In genomic region chr13:98476106-98476505, GRCh38 we compare ENCODE assay signal across 10 cellular contexts.
DNase-seq lines count a peak whose midpoint lies in the region; ATAC-seq, FAIRE-seq and TF ChIP-seq lines count a peak whose summit lies in the region.
"Had no signal": no experiment of that assay in that cellular context is flagged by ENCODE, and none has a peak within 500 bp of the region (broad histone marks: within the 10 kb centered on the region; RNA-seq: fewer than 3 reads in every experiment).

No MANE protein-coding gene starts in this region.

- TF ChIP-seq EP300 in HepG2 (IDR thresholded peaks at IDR 0.05; ENCODE audit: low read depth in 2 of 2, low read length in 2 of 2), result no peak
- TF ChIP-seq EP300 in HepG2 (CRISPR knock-in tag; IDR thresholded peaks at IDR 0.05; ENCODE audit: borderline replicate concordance), result no peak

- ATAC-seq in Right ventricle myocardium superior (ENCODE audit: poor library complexity) (no peak), HG03354 (IDR thresholded peaks at IDR 0.05; ENCODE audit: poor library complexity, severe bottlenecking, unreplicated experiment) (peak; percentile 55), HepG2 (no peak)

- H3K27me3 ChIP-seq in left ventricle myocardium inferior (ENCODE audit: low read depth), result no peaks in the 10 kb centered on the region
- no peaks in the 10 kb centered on the region for H3K27me3 ChIP-seq in HepG2 (ENCODE audit: control insufficient read depth in 1 of 2, insufficient read depth in 2 of 2, low read length in 2 of 2)

- H3K36me3 ChIP-seq in left ventricle myocardium inferior (peaks cover 11% of the 10 kb centered on the region), HepG2 (replicated peaks in 1 of 2; ENCODE audit: control insufficient read depth in 1 of 2, insufficient read depth in 2 of 2, low read length in 2 of 2) (peaks cover 22 to 41% of the 10 kb centered on the region in 2 experiments)

- no peak overlapping the region for H3K9ac ChIP-seq in HepG2 (ENCODE audit: insufficient read depth, low read depth, low read length)

- POLR2A ChIA-PET in HepG2 (lab: Yijun Ruan, JAX), result no interaction called here

- DNase-seq in left ventricle myocardium inferior (no peak), Right ventricle myocardium superior (no peak), activated T-cell treated with anti-CD3 and anti-CD28 coated beads for 48 hours (ENCODE audit: low read depth) (peak; percentile 44), HepG2 (ENCODE audit: low spot score) (no peak), NCI-H1694 treated with DMSO at 0.1 percent for 48 hours (lab: John Stamatoyannopoulos, UW) (no peak), AG08395 (ENCODE audit: low spot score) (no peak)
- peak; percentile 67 for DNase-seq in stimulated activated naive CD4-positive, alpha-beta T cell treated with Interleukin-2 at 50 U/mL for 16 hours (lab: John Stamatoyannopoulos, UW)

- TF ChIP-seq POLR2A in HepG2 (IDR thresholded peaks at IDR 0.05; ENCODE audit: insufficient read depth in 1 of 2, low read depth in 2 of 2, low read length in 2 of 2), result no peak

- H3K4me3 ChIP-seq in left ventricle myocardium inferior (no peak overlapping the region), HepG2 (replicated peaks in 1 of 3; ENCODE audit: insufficient read depth in 1 of 3, low read depth in 2 of 3, low read length in 3 of 3) (no peak overlapping the region)

- TF ChIP-seq CTCF in left ventricle myocardium inferior (IDR thresholded peaks at IDR 0.05; ENCODE audit: borderline replicate concordance), result no peak
- no peak for TF ChIP-seq CTCF in HepG2 (CRISPR knock-in tag; IDR thresholded peaks at IDR 0.05)

- CTCF ChIA-PET in HepG2 (lab: Yijun Ruan, JAX; ENCODE audit: low intra/inter-chr PET ratio, low total read pairs), result no interaction called here

- no TSS peak for BruUV-seq in HepG2 (replicated peaks; lab: Mats Ljungman, UMichigan)

- 89% methylated on average over 4 of the region's 5 CpGs for WGBS in HepG2 (ENCODE audit: low lambda C conversion rate)

- FAIRE-seq in HepG2 (lab: Jason Lieb, UNC), result no peak
- FAIRE-seq: colon had no signal

- peaks cover 50% of the 10 kb centered on the region for H3K79me2 ChIP-seq in HepG2 (ENCODE audit: insufficient read depth, low read length)

- H3K4me2 ChIP-seq in HepG2 (ENCODE audit: low read depth, low read length), result no peak overlapping the region

- peaks cover 86% of the 10 kb centered on the region for H3K4me1 ChIP-seq in left ventricle myocardium inferior
- H3K4me1 ChIP-seq in HepG2 (ENCODE audit: insufficient read depth, low read length), result peaks cover 66% of the 10 kb centered on the region

- in situ Hi-C loops in HepG2 (cut with HindIII; ENCODE audit: extremely low pct_ligation_motif_present, low pct_unique_long_range_greater_than_20kb), result no loop called here

- H4K20me1 ChIP-seq in HepG2 (ENCODE audit: insufficient read depth, low read length), result peaks cover 24% of the 10 kb centered on the region; the same call in 1 of the 2 replicates

- intact Hi-C loops in left ventricle myocardium inferior (cut with micrococcal nuclease), result no loop called here
- intact Hi-C loops in Right ventricle myocardium superior (cut with DNase I), result no loop called here
- intact Hi-C loops in HepG2 (cut with micrococcal nuclease; ENCODE audit: unreplicated experiment), result no loop called here

- H3K9me3 ChIP-seq in left ventricle myocardium inferior (replicated peaks) (no peaks in the 10 kb centered on the region), HepG2 (ENCODE audit: low read length) (no peaks in the 10 kb centered on the region)

- no peak overlapping the region for H2AFZ ChIP-seq in HepG2 (ENCODE audit: low read length)

- no peak for TF ChIP-seq RAD21 in HepG2 (CRISPR knock-in tag; IDR thresholded peaks at IDR 0.05)

- peak overlapping the region; percentile 57 for H3K27ac ChIP-seq in left ventricle myocardium inferior (replicated peaks)
- H3K27ac ChIP-seq in HepG2 (ENCODE audit: extremely low read length, insufficient read depth, low read length), result peak overlapping the region; percentile 8
- H3K27ac ChIP-seq: C4-2B had no signal

TF ChIP-seq in HepG2, 621 proteins besides CTCF, POLR2A, EP300 and RAD21 (continues in another document):
- TF ChIP-seq, protein P1, sequence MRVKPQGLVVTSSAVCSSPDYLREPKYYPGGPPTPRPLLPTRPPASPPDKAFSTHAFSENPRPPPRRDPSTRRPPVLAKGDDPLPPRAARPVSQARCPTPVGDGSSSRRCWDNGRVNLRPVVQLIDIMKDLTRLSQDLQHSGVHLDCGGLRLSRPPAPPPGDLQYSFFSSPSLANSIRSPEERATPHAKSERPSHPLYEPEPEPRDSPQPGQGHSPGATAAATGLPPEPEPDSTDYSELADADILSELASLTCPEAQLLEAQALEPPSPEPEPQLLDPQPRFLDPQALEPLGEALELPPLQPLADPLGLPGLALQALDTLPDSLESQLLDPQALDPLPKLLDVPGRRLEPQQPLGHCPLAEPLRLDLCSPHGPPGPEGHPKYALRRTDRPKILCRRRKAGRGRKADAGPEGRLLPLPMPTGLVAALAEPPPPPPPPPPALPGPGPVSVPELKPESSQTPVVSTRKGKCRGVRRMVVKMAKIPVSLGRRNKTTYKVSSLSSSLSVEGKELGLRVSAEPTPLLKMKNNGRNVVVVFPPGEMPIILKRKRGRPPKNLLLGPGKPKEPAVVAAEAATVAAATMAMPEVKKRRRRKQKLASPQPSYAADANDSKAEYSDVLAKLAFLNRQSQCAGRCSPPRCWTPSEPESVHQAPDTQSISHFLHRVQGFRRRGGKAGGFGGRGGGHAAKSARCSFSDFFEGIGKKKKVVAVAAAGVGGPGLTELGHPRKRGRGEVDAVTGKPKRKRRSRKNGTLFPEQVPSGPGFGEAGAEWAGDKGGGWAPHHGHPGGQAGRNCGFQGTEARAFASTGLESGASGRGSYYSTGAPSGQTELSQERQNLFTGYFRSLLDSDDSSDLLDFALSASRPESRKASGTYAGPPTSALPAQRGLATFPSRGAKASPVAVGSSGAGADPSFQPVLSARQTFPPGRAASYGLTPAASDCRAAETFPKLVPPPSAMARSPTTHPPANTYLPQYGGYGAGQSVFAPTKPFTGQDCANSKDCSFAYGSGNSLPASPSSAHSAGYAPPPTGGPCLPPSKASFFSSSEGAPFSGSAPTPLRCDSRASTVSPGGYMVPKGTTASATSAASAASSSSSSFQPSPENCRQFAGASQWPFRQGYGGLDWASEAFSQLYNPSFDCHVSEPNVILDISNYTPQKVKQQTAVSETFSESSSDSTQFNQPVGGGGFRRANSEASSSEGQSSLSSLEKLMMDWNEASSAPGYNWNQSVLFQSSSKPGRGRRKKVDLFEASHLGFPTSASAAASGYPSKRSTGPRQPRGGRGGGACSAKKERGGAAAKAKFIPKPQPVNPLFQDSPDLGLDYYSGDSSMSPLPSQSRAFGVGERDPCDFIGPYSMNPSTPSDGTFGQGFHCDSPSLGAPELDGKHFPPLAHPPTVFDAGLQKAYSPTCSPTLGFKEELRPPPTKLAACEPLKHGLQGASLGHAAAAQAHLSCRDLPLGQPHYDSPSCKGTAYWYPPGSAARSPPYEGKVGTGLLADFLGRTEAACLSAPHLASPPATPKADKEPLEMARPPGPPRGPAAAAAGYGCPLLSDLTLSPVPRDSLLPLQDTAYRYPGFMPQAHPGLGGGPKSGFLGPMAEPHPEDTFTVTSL (CRISPR knock-in tag; IDR thresholded peaks at IDR 0.05; ENCODE audit: borderline replicate concordance), result no peak
- TF ChIP-seq ZNF577 (CRISPR knock-in tag; IDR thresholded peaks at IDR 0.05; ENCODE audit: borderline replicate concordance, low read depth) (no peak), MED8 (CRISPR knock-in tag; IDR thresholded peaks at IDR 0.05; ENCODE audit: insufficient replicate concordance) (no peak), ZNF326 (CRISPR knock-in tag; IDR thresholded peaks at IDR 0.05; ENCODE audit: borderline replicate concordance) (no peak), AKNA (CRISPR knock-in tag; IDR thresholded peaks at IDR 0.05; ENCODE audit: borderline replicate concordance) (no peak)

Comparison
In these comparisons a context has a peak if more than half of its experiments do, and no peak if none do; other contexts are left out.
1. DNase-seq: peak in activated T-cell treated with anti-CD3 and anti-CD28 coated beads for 48 hours (single experiment) and stimulated activated naive CD4-positive, alpha-beta T cell treated with Interleukin-2 at 50 U/mL for 16 hours (single experiment); none in left ventricle myocardium inferior (single experiment), Right ventricle myocardium superior (single experiment), HepG2 (single experiment), NCI-H1694 treated with DMSO at 0.1 percent for 48 hours (single experiment) and AG08395 (single experiment).